In genomic region chr9:129910628-129911567, GRCh38 we compare ENCODE assay signal across 11 cellular contexts.
DNase-seq lines count a peak whose midpoint lies in the region; ATAC-seq and TF ChIP-seq lines count a peak whose summit lies in the region.
"Had no signal": no experiment of that assay in that cellular context is flagged by ENCODE, and none has a peak within 500 bp of the region (broad histone marks: within the 10 kb centered on the region; RNA-seq: fewer than 3 reads in every experiment).

No MANE protein-coding gene starts in this region.

- H3F3A ChIP-seq in neural progenitor cell (ENCODE audit: low read depth): no peaks in the 10 kb centered on the region

- no peaks in the 10 kb centered on the region for H3K79me2 ChIP-seq in neural progenitor cell (ENCODE audit: low read depth)

- no peaks in the 10 kb centered on the region for H3K27me3 ChIP-seq in Panc1 (ENCODE audit: control insufficient read depth, insufficient read depth, low read length)
- no peaks in the 10 kb centered on the region for H3K27me3 ChIP-seq in neural progenitor cell

- TF ChIP-seq CTCF in Panc1 (IDR thresholded peaks at IDR 0.05) (no peak), neural progenitor cell (IDR thresholded peaks at IDR 0.05) (no peak)

- H3K27me3 Mint-ChIP-seq in effector memory CD8-positive, alpha-beta T cell: no peaks in the 10 kb centered on the region
- peaks cover 3% of the 10 kb centered on the region for H3K27me3 Mint-ChIP-seq in neural progenitor cell (ENCODE audit: insufficient read depth, low read depth)

- H4K20me1 ChIP-seq in neural progenitor cell (ENCODE audit: low read depth): no peaks in the 10 kb centered on the region

- intact Hi-C loops in Panc1 (cut with micrococcal nuclease; ENCODE audit: unreplicated experiment): no loop called here

- CTCF ChIA-PET in Panc1 (lab: Charles Lee): no interaction called here

- peaks cover 76% of the 10 kb centered on the region for H3K36me3 Mint-ChIP-seq in effector memory CD8-positive, alpha-beta T cell (ENCODE audit: insufficient read depth)
- peaks cover 14% of the 10 kb centered on the region for H3K36me3 Mint-ChIP-seq in neural progenitor cell

- no peak overlapping the region for H3K27ac ChIP-seq in Panc1 (ENCODE audit: low read length)
- H3K27ac ChIP-seq in neural progenitor cell: no peak overlapping the region

- in situ Hi-C loops in Panc1 (cut with HindIII; ENCODE audit: low pct_unique_long_range_greater_than_20kb, low sequenced_read_pairs): no loop called here

- DNase-seq in GM04503 (ENCODE audit: low read depth) (peak; percentile 99), Panc1 (ENCODE audit: low read depth, low spot score) (peak; percentile 85), renal cortical epithelial cell (ENCODE audit: low read depth) (peak; percentile 100), NCI-H2227 (lab: John Stamatoyannopoulos, UW; ENCODE audit: unreplicated experiment) (no peak), amygdala (lab: John Stamatoyannopoulos, UW) (no peak), neural progenitor cell (ENCODE audit: low spot score) (no peak)
- no peak for DNase-seq in effector memory CD8-positive, alpha-beta T cell
- DNase-seq: activated CD4-positive, CD25-positive, alpha-beta regulatory T cell; left colon; stimulated activated naive CD4-positive, alpha-beta T cell had no signal

- H3K9me3 ChIP-seq in Panc1 (ENCODE audit: control insufficient read depth, insufficient read depth, low read depth, low read length) (no peaks in the 10 kb centered on the region), neural progenitor cell (ENCODE audit: low read depth) (no peaks in the 10 kb centered on the region)

- H3K4me3 ChIP-seq in Panc1 (ENCODE audit: low read depth in 2 of 2, low read length in 2 of 2) (no peak overlapping the region), neural progenitor cell (no peak overlapping the region)

- H3K4me3 Mint-ChIP-seq in effector memory CD8-positive, alpha-beta T cell: no peak overlapping the region
- no peak overlapping the region for H3K4me3 Mint-ChIP-seq in neural progenitor cell

- H3K9me3 Mint-ChIP-seq in effector memory CD8-positive, alpha-beta T cell: no peaks in the 10 kb centered on the region
- H3K9me3 Mint-ChIP-seq in neural progenitor cell: no peaks in the 10 kb centered on the region

- no peak for ATAC-seq in Panc1
- ATAC-seq in effector memory CD8-positive, alpha-beta T cell (replicated peaks): no peak
- ATAC-seq in GM19467 (IDR thresholded peaks at IDR 0.05; ENCODE audit: unreplicated experiment): no peak
- ATAC-seq: left colon had no signal

- H3K4me1 Mint-ChIP-seq in effector memory CD8-positive, alpha-beta T cell (ENCODE audit: low read depth in 2 of 2): peaks cover 9 to 11% of the 10 kb centered on the region in 2 donors
- peaks cover 16% of the 10 kb centered on the region for H3K4me1 Mint-ChIP-seq in neural progenitor cell

- H3K27ac Mint-ChIP-seq in effector memory CD8-positive, alpha-beta T cell: peak overlapping the region; percentile 49 to 74
- H3K27ac Mint-ChIP-seq in neural progenitor cell: no peak overlapping the region

- no peak overlapping the region for H3K4me2 ChIP-seq in neural progenitor cell

- H3K36me3 ChIP-seq in Panc1 (ENCODE audit: control insufficient read depth, insufficient read depth, low read length): no peaks in the 10 kb centered on the region
- H3K36me3 ChIP-seq in neural progenitor cell: no peaks in the 10 kb centered on the region

- H2AFZ ChIP-seq in neural progenitor cell (replicated peaks): no peak overlapping the region

- BruUV-seq in Panc1 (replicated peaks; lab: Mats Ljungman, UMichigan): no TSS peak

- H3K9ac ChIP-seq in neural progenitor cell: no peak overlapping the region

- POLR2A ChIA-PET in Panc1 (lab: Charles Lee): no interaction called here

- no peaks in the 10 kb centered on the region for H3K4me1 ChIP-seq in Panc1 (ENCODE audit: control insufficient read depth, insufficient read depth, low read length)
- H3K4me1 ChIP-seq in neural progenitor cell: peaks cover 3% of the 10 kb centered on the region

Comparison
In these comparisons a context has a peak if more than half of its experiments do, and no peak if none do; other contexts are left out.
1. DNase-seq: peak in GM04503 (single experiment), Panc1 (single experiment) and renal cortical epithelial cell (single experiment); none in effector memory CD8-positive, alpha-beta T cell (0 of 3), NCI-H2227 (single experiment), amygdala (0 of 56) and neural progenitor cell (single experiment).